Comparison of ENCODE assay signal across 8 cellular contexts in genomic region chr7:26155531-26156375, GRCh38. TPM values are rescaled to one million over a fixed set of nuclear protein-coding genes. Genes with fewer than 3 reads are reported as not detected.
A peak's percentile ranks its signal among the peaks of the same experiment; 100 is the strongest.
DNase-seq lines count a peak whose midpoint lies in the region; ATAC-seq, FAIRE-seq and TF ChIP-seq lines count a peak whose summit lies in the region.

No MANE protein-coding gene starts in this region.

- ATAC-seq in heart left ventricle, result no peak

- TF ChIP-seq POLR2A in heart left ventricle (IDR thresholded peaks at IDR 0.05), result no peak

- H3K27ac ChIP-seq in left ventricle myocardium inferior (replicated peaks), result peak overlapping the region; percentile 34
- peak overlapping the region in 3 of 12 donors; percentile 2 to 80 (median 30) for H3K27ac ChIP-seq in heart left ventricle
- H3K27ac ChIP-seq in SK-N-MC, result peak overlapping the region; percentile 69

- peak overlapping the region; percentile 26 for H3K9ac ChIP-seq in SK-N-MC (ENCODE audit: insufficient read length)

- H3K4me1 ChIP-seq in left ventricle myocardium inferior, result peaks cover 26% of the 10 kb centered on the region
- H3K4me1 ChIP-seq in heart left ventricle, result peaks cover 0 to 45% (median 0%) of the 10 kb centered on the region in 12 donors

- H3K4me3 ChIP-seq in left ventricle myocardium inferior (peak overlapping the region; percentile 19), heart left ventricle (peak overlapping the region in 4 of 12 donors; percentile 5 to 23 (median 12)), SK-N-MC (peak overlapping the region; percentile 70)

- FAIRE-seq in urothelium cell line (lab: Jason Lieb, UNC), result no peak

- H3K27me3 ChIP-seq in left ventricle myocardium inferior (ENCODE audit: low read depth), result peaks cover 65% of the 10 kb centered on the region
- peaks cover 0 to 31% (median 19%) of the 10 kb centered on the region in 9 donors for H3K27me3 ChIP-seq in heart left ventricle

- H3K9me3 ChIP-seq in left ventricle myocardium inferior (replicated peaks) (no peaks in the 10 kb centered on the region), heart left ventricle (no peaks in the 10 kb centered on the region), SK-N-MC (ENCODE audit: low read depth, low read length) (no peaks in the 10 kb centered on the region)

- TF ChIP-seq CTCF in left ventricle myocardium inferior (IDR thresholded peaks at IDR 0.05; ENCODE audit: borderline replicate concordance), result no peak
- no peak for TF ChIP-seq CTCF in heart left ventricle (IDR thresholded peaks at IDR 0.05)

- WGBS in heart left ventricle, 4 donors, result 49 to 55% (median 53%) methylated on average over 8 of the region's 8 CpGs

- H3K36me3 ChIP-seq in left ventricle myocardium inferior (no peaks in the 10 kb centered on the region), heart left ventricle (no peaks in the 10 kb centered on the region), SK-N-MC (ENCODE audit: insufficient read depth, low read length) (no peaks in the 10 kb centered on the region)

- intact Hi-C loops in left ventricle myocardium inferior (cut with micrococcal nuclease), result no loop called here
- intact Hi-C loops in heart left ventricle (cut with DNase I), result loop anchor here in 1 of 10 donors (5.0 kb wide), 1 partner anchor 42 kb away; no protein-coding TSS in a partner anchor

- DNase-seq in left ventricle myocardium inferior, result no peak
- DNase-seq in heart left ventricle, result no peak
- no peak for DNase-seq in SK-N-MC (ENCODE audit: low read depth, low spot score)
- DNase-seq in glomerular visceral epithelial cell (ENCODE audit: extremely low spot score), result peak; percentile 87
- peak; percentile 54 for DNase-seq in urothelium cell line (ENCODE audit: low spot score)
- DNase-seq in cerebellar cortex (ENCODE audit: low spot score), result no peak
- DNase-seq in medulla oblongata (ENCODE audit: extremely low spot score), result no peak
- no peak for DNase-seq in UCSD-AML1 (lab: John Stamatoyannopoulos, UW; ENCODE audit: unreplicated experiment)

RNA-seq across cellular contexts. Expression of gene NFE2L3, which starts 3.8 kb away (rescaled TPM):
- 0.99 TPM for total RNA-seq in left ventricle myocardium inferior
- 1 to 10 TPM in 7 of 9 donors, under 1 TPM in 2; 0.75 to 5.6 (median 1.8) TPM for total RNA-seq in heart left ventricle
- 1 to 10 TPM; 1.1 to 1.8 TPM for polyA plus RNA-seq in heart left ventricle

RNA-seq across cellular contexts. Expression of gene HNRNPA2B1, which starts 44.8 kb away (rescaled TPM):
- total RNA-seq in left ventricle myocardium inferior, result 398 TPM
- 100 to 1,000 TPM; 142 to 411 (median 377) TPM for total RNA-seq in heart left ventricle
- polyA plus RNA-seq in heart left ventricle, result 100 to 1,000 TPM; 590 to 732 TPM

RNA-seq across cellular contexts. Expression of gene CBX3, which starts 45.8 kb away (rescaled TPM):
- total RNA-seq in left ventricle myocardium inferior, result 58.5 TPM
- 10 to 100 TPM; 31.5 to 70.1 (median 59.9) TPM for total RNA-seq in heart left ventricle
- polyA plus RNA-seq in heart left ventricle, result 10 to 100 TPM; 50.4 to 66.2 TPM

Comparison
In these comparisons a context has a peak if more than half of its experiments do, and no peak if none do; other contexts are left out.
1. DNase-seq: peak in glomerular visceral epithelial cell (single experiment) and urothelium cell line (single experiment); none in left ventricle myocardium inferior (single experiment), heart left ventricle (0 of 5), SK-N-MC (single experiment), cerebellar cortex (single experiment), medulla oblongata (single experiment) and UCSD-AML1 (single experiment).